8 cellular contexts compared by ENCODE assay signal in genomic region chr12:132491761-132492378, GRCh38. TPM values are rescaled to one million over a fixed set of nuclear protein-coding genes. Genes with fewer than 3 reads are reported as not detected.
DNase-seq lines count a peak whose midpoint lies in the region; ATAC-seq and TF ChIP-seq lines count a peak whose summit lies in the region.
"Had no signal": no experiment of that assay in that cellular context is flagged by ENCODE, and none has a peak within 500 bp of the region (broad histone marks: within the 10 kb centered on the region; RNA-seq: fewer than 3 reads in every experiment).

No MANE protein-coding gene starts in this region.

- POLR2A ChIA-PET in activated CD8-positive, alpha-beta T cell treated with anti-CD3 and anti-CD28 coated beads, Interleukin-2, amount 10 ng/mL, durations not matched to agents 7 days and 5 days (lab: Charles Lee), result no interaction called here

- TF ChIP-seq CTCF in HFF-Myc (IDR thresholded peaks at IDR 0.05; ENCODE audit: low read depth, low read length, missing control alignments), result no peak

- DNase-seq in HFF-Myc (ENCODE audit: extremely low read depth, low read depth) (no peak), G401 (ENCODE audit: low spot score) (no peak), T-helper 9 cell (no peak)
- no peak for DNase-seq in activated CD8-positive, alpha-beta T cell treated with anti-CD3 and anti-CD28 coated beads, Interleukin-2, amount 10 ng/mL, durations not matched to agents 7 days and 5 days
- DNase-seq in stimulated activated naive CD8-positive, alpha-beta T cell treated with anti-CD3 and anti-CD28 coated beads, Interleukin-15, Interleukin-2, amounts not matched to agents 100 U/mL and 50 U/mL, for 24 hours, result peak; percentile 45
- DNase-seq: activated naive CD4-positive, alpha-beta T cell treated with Interleukin-2 at 50 U/mL for 16 hours had no signal

- H3K4me1 Mint-ChIP-seq in activated CD8-positive, alpha-beta T cell treated with anti-CD3 and anti-CD28 coated beads, Interleukin-2, amount 10 ng/mL, durations not matched to agents 7 days and 5 days (ENCODE audit: low read depth), result peaks cover 48% of the 10 kb centered on the region

- no peaks in the 10 kb centered on the region for H3K9me3 Mint-ChIP-seq in activated CD8-positive, alpha-beta T cell treated with anti-CD3 and anti-CD28 coated beads, Interleukin-2, amount 10 ng/mL, durations not matched to agents 7 days and 5 days (ENCODE audit: insufficient read depth)

- peak overlapping the region; percentile 81 for H3K4me3 Mint-ChIP-seq in activated CD8-positive, alpha-beta T cell treated with anti-CD3 and anti-CD28 coated beads, Interleukin-2, amount 10 ng/mL, durations not matched to agents 7 days and 5 days

- peak overlapping the region; percentile 17 for H3K27ac Mint-ChIP-seq in activated CD8-positive, alpha-beta T cell treated with anti-CD3 and anti-CD28 coated beads, Interleukin-2, amount 10 ng/mL, durations not matched to agents 7 days and 5 days

- no peaks in the 10 kb centered on the region for H3K27me3 Mint-ChIP-seq in activated CD8-positive, alpha-beta T cell treated with anti-CD3 and anti-CD28 coated beads, Interleukin-2, amount 10 ng/mL, durations not matched to agents 7 days and 5 days (ENCODE audit: low read depth)

- H3K4me3 ChIP-seq in HFF-Myc (replicated peaks; ENCODE audit: low read depth, low read length) (peak overlapping the region; percentile 66), iPS-18c (ENCODE audit: insufficient read depth, low read depth, low read length) (peak overlapping the region; percentile 60)

- in situ Hi-C loops in G401 (cut with HindIII; ENCODE audit: low sequenced_read_pairs), result no loop called here

- peaks cover 6% of the 10 kb centered on the region for H3K36me3 Mint-ChIP-seq in activated CD8-positive, alpha-beta T cell treated with anti-CD3 and anti-CD28 coated beads, Interleukin-2, amount 10 ng/mL, durations not matched to agents 7 days and 5 days (ENCODE audit: low read depth)

- CTCF ChIA-PET in activated CD8-positive, alpha-beta T cell treated with anti-CD3 and anti-CD28 coated beads, Interleukin-2, amount 10 ng/mL, durations not matched to agents 7 days and 5 days (lab: Charles Lee), result interaction anchor here (1.0 to 1.8 kb wide), 5 partner anchors 15 to 77 kb away, joined by 3 to 7 read pairs (median 4); no protein-coding TSS in a partner anchor

- no peak for ATAC-seq in activated CD8-positive, alpha-beta T cell treated with anti-CD3 and anti-CD28 coated beads, Interleukin-2, amount 10 ng/mL, durations not matched to agents 7 days and 5 days
- ATAC-seq in stimulated activated naive CD8-positive, alpha-beta T cell treated with anti-CD3 and anti-CD28 coated beads, Interleukin-15, Interleukin-2, amounts not matched to agents 100 U/mL and 50 U/mL, for 24 hours, result peak; percentile 7
- ATAC-seq in GM18511 (IDR thresholded peaks at IDR 0.05; ENCODE audit: unreplicated experiment), result no peak

- H3K9me3 ChIP-seq in iPS-18c (ENCODE audit: control insufficient read depth, insufficient read depth, low read length), result no peaks in the 10 kb centered on the region

RNA-seq across cellular contexts. Expression of gene FBRSL1, which starts 1.9 kb away (rescaled TPM):
- 10 to 100 TPM; 51.2 to 58.5 TPM for total RNA-seq in activated CD8-positive, alpha-beta T cell treated with anti-CD3 and anti-CD28 coated beads, Interleukin-2, amount 10 ng/mL, durations not matched to agents 7 days and 5 days
- total RNA-seq in G401 (2014; rRNA removed; shearing (Covaris generic)), result 9.5 and 10.2 TPM in 2 replicates
